18 cellular contexts compared by ENCODE assay signal in the genomic region with DNA sequence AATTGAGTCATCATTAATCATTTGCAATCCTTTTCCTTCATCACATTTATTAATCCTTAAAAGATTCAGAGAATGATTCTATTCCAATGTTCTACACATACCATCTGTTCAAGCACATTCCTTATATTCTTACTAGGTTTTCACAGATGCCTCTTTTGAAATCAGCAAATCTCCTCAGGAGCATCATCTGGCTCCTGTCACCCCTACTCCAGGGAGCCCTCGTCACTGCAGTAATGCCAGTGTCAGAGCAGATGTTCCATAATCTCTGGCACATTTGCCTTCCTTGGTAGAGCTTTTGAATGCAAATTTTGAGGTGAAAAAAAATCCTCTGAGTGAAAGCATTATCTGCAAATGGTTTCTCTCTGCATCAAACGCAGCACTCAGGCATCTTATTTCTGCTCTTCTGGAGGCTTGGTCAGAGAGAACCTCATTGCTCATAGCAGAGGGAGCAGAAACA. TPM values are rescaled to one million over a fixed set of nuclear protein-coding genes. Genes with fewer than 3 reads are reported as not detected.
DNase-seq lines count a peak whose midpoint lies in the region; ATAC-seq and TF ChIP-seq lines count a peak whose summit lies in the region.
"Had no signal": no experiment of that assay in that cellular context is flagged by ENCODE, and none has a peak within 500 bp of the region (broad histone marks: within the 10 kb centered on the region; RNA-seq: fewer than 3 reads in every experiment).

No MANE protein-coding gene starts in this region.

- no peaks in the 10 kb centered on the region for H3K27me3 Mint-ChIP-seq in neural crest cell (ENCODE audit: low read depth)
- H3K27me3 Mint-ChIP-seq in activated naive CD8-positive, alpha-beta T cell treated with anti-CD3 and anti-CD28 coated beads, Interleukin-2, amount 50 U/mL, for 24 hours = no peaks in the 10 kb centered on the region
- H3K27me3 Mint-ChIP-seq: activated B cell treated with CpG ODN at 0.5 μM for 24 hours; activated naive CD8-positive, alpha-beta T cell; naive thymus-derived CD8-positive, alpha-beta T cell; T-cell had no signal

- no peaks in the 10 kb centered on the region for H3K4me1 Mint-ChIP-seq in neural crest cell
- H3K4me1 Mint-ChIP-seq in activated naive CD8-positive, alpha-beta T cell treated with anti-CD3 and anti-CD28 coated beads, Interleukin-2, amount 50 U/mL, for 24 hours = no peaks in the 10 kb centered on the region
- H3K4me1 Mint-ChIP-seq: activated B cell treated with CpG ODN at 0.5 μM for 24 hours; naive thymus-derived CD8-positive, alpha-beta T cell; T-cell had no signal

- peak overlapping the region; percentile 35 for H3K27ac Mint-ChIP-seq in neural crest cell (ENCODE audit: unreplicated experiment)
- no peak overlapping the region for H3K27ac Mint-ChIP-seq in activated naive CD8-positive, alpha-beta T cell treated with anti-CD3 and anti-CD28 coated beads, Interleukin-2, amount 50 U/mL, for 24 hours
- H3K27ac Mint-ChIP-seq: activated B cell treated with CpG ODN at 0.5 μM for 24 hours; activated naive CD8-positive, alpha-beta T cell; naive thymus-derived CD8-positive, alpha-beta T cell; T-cell had no signal

- H3K9me3 Mint-ChIP-seq in neural crest cell = peaks cover 5% of the 10 kb centered on the region
- peaks cover 7% of the 10 kb centered on the region for H3K9me3 Mint-ChIP-seq in activated naive CD8-positive, alpha-beta T cell treated with anti-CD3 and anti-CD28 coated beads, Interleukin-2, amount 50 U/mL, for 24 hours

- ATAC-seq in GM18907 (IDR thresholded peaks at IDR 0.05; ENCODE audit: unreplicated experiment) (peak; percentile 62), HG02852 (IDR thresholded peaks at IDR 0.05; ENCODE audit: unreplicated experiment) (peak; percentile 79), HG03097 (IDR thresholded peaks at IDR 0.05; ENCODE audit: low FRiP score, unreplicated experiment) (no peak)
- no peak for ATAC-seq in activated naive CD8-positive, alpha-beta T cell treated with anti-CD3 and anti-CD28 coated beads, Interleukin-2, amount 50 U/mL, for 24 hours
- ATAC-seq: HepG2; naive thymus-derived CD8-positive, alpha-beta T cell; right cardiac atrium; T-cell had no signal

- peaks cover 9% of the 10 kb centered on the region for H3K36me3 Mint-ChIP-seq in neural crest cell (ENCODE audit: low read depth)
- peaks cover 12% of the 10 kb centered on the region for H3K36me3 Mint-ChIP-seq in activated naive CD8-positive, alpha-beta T cell treated with anti-CD3 and anti-CD28 coated beads, Interleukin-2, amount 50 U/mL, for 24 hours (ENCODE audit: low read depth)

- TF ChIP-seq CTCF in neural crest cell (conservative IDR thresholded peaks at IDR 0.05) = no peak

- no peak overlapping the region for H3K4me3 Mint-ChIP-seq in neural crest cell
- H3K4me3 Mint-ChIP-seq in activated naive CD8-positive, alpha-beta T cell treated with anti-CD3 and anti-CD28 coated beads, Interleukin-2, amount 50 U/mL, for 24 hours = no peak overlapping the region
- H3K4me3 Mint-ChIP-seq: activated B cell treated with CpG ODN at 0.5 μM for 24 hours; activated naive CD8-positive, alpha-beta T cell; naive thymus-derived CD8-positive, alpha-beta T cell; T-cell had no signal

- DNase-seq in NCI-H524 (lab: John Stamatoyannopoulos, UW) (peak; percentile 95 to 97), neural crest cell (ENCODE audit: low read depth, low spot score) (no peak), NCI-H2081 treated with DMSO at 0.1 percent for 48 hours (lab: John Stamatoyannopoulos, UW) (no peak), NCI-H2107 (lab: John Stamatoyannopoulos, UW) (no peak)
- DNase-seq in activated naive CD8-positive, alpha-beta T cell treated with anti-CD3 and anti-CD28 coated beads, Interleukin-2, amount 50 U/mL, for 24 hours = no peak
- DNase-seq: activated B cell treated with CpG ODN at 0.5 μM for 24 hours; effector CD4-positive, alpha-beta T cell; naive thymus-derived CD8-positive, alpha-beta T cell; right cardiac atrium; stimulated activated CD4-positive, alpha-beta T cell treated with anti-CD3 and anti-CD28 coated beads, Interleukin-2, amount 100 ng/mL, for 24 hours; T-cell; transverse colon had no signal

RNA-seq across cellular contexts. Expression of a gene that starts 7.6 kb away (rescaled TPM):
- total RNA-seq in neural crest cell = not detected in 2 replicates
- total RNA-seq: activated B cell treated with CpG ODN at 0.5 μM for 24 hours; HepG2; liver; naive thymus-derived CD8-positive, alpha-beta T cell; right cardiac atrium; T-cell; transverse colon had no signal

Comparison
In these comparisons a context has a peak if more than half of its experiments do, and no peak if none do; other contexts are left out.
1. ATAC-seq: peak in GM18907 (single experiment) and HG02852 (single experiment); none in HG03097 (single experiment) and activated naive CD8-positive, alpha-beta T cell treated with anti-CD3 and anti-CD28 coated beads, Interleukin-2, amount 50 U/mL, for 24 hours (single experiment).
2. DNase-seq: peak in NCI-H524 (2 of 2); none in neural crest cell (single experiment), NCI-H2081 treated with DMSO at 0.1 percent for 48 hours (single experiment), NCI-H2107 (single experiment) and activated naive CD8-positive, alpha-beta T cell treated with anti-CD3 and anti-CD28 coated beads, Interleukin-2, amount 50 U/mL, for 24 hours (single experiment).